In genomic region chr2:127810637-127811396, GRCh38 we compare ENCODE assay signal across 8 cellular contexts. TPM values are rescaled to one million over a fixed set of nuclear protein-coding genes. Genes with fewer than 3 reads are reported as not detected.
DNase-seq lines count a peak whose midpoint lies in the region; ATAC-seq and TF ChIP-seq lines count a peak whose summit lies in the region.

WDR33 (minus strand) TSS chr2:127811171; CDS start chr2:127770981, 40,190 bp downstream.

- no peak for TF ChIP-seq CTCF in AG09319 (IDR thresholded peaks at IDR 0.05; ENCODE audit: low read depth, low read length)
- TF ChIP-seq CTCF in activated B cell treated with CpG ODN at 0.5 μM for 24 hours (IDR thresholded peaks at IDR 0.05) = no peak

- peak; percentile 95 for TF ChIP-seq POLR2A in GM18951 (IDR thresholded peaks at IDR 0.05; ENCODE audit: extremely low read depth, insufficient read depth, insufficient read length)

- H3K4me3 Mint-ChIP-seq in activated B cell treated with CpG ODN at 0.5 μM for 24 hours = peak within 1 kb of the TSS; percentile 89

- peak within 1 kb of the TSS; percentile 75 for H3K27ac ChIP-seq in caudate nucleus (ENCODE audit: low read depth, low read length)

- DNase-seq in AG09319 (ENCODE audit: extremely low read depth, low read depth) (peak; percentile 41), NCI-H345 (lab: John Stamatoyannopoulos, UW) (peak; percentile 96), activated B cell treated with CpG ODN at 0.5 μM for 24 hours (peak; percentile 88), caudate nucleus (lab: John Stamatoyannopoulos, UW) (peak in 60 of 61 donors; percentile 14 to 92 (median 80)), islet precursor cell (peak; percentile 97)
- DNase-seq in stimulated activated CD4-positive, alpha-beta T cell treated with anti-CD3 and anti-CD28 coated beads, Interleukin-15, amount 100 ng/mL, for 1 hour (ENCODE audit: low read depth in 1 of 2, low spot score in 1 of 2) = peak; percentile 88

- POLR2A ChIA-PET in activated B cell treated with CpG ODN at 0.5 μM for 24 hours (lab: Charles Lee) = interaction anchor here (0.6 to 2.7 kb wide), 11 partner anchors 10 to 468 kb away, joined by 3 to 21 read pairs (median 3); partner anchors contain the start of genes POLR2D and SFT2D3

- intact Hi-C loops in activated B cell treated with CpG ODN at 0.5 μM for 24 hours (cut with micrococcal nuclease) = loop anchor here (1.0 to 10.0 kb wide), 9 partner anchors 13 to 422 kb away; partner anchors contain the start of genes IWS1, POLR2D and SAP130

- peaks cover 56% of the 10 kb centered on the region for H3K4me1 Mint-ChIP-seq in activated B cell treated with CpG ODN at 0.5 μM for 24 hours

- H3K27me3 Mint-ChIP-seq in activated B cell treated with CpG ODN at 0.5 μM for 24 hours = no peaks in the 10 kb centered on the region

- peaks cover 28% of the 10 kb centered on the region for H3K36me3 Mint-ChIP-seq in activated B cell treated with CpG ODN at 0.5 μM for 24 hours (ENCODE audit: low read depth)

- ATAC-seq in HG03196 (IDR thresholded peaks at IDR 0.05; ENCODE audit: unreplicated experiment) = peak; percentile 96
- ATAC-seq in activated B cell treated with CpG ODN at 0.5 μM for 24 hours (ENCODE audit: low read depth) = peak; percentile 96

- H3K27ac Mint-ChIP-seq in activated B cell treated with CpG ODN at 0.5 μM for 24 hours = peak within 1 kb of the TSS; percentile 99

- in situ Hi-C loops in GM18951 (cut with MboI; ENCODE audit: low sequenced_read_pairs, unreplicated experiment) = no loop called here

- CTCF ChIA-PET in activated B cell treated with CpG ODN at 0.5 μM for 24 hours (lab: Charles Lee) = interaction anchor here (0.9 to 2.3 kb wide), 4 partner anchors 19 to 219 kb away, joined by 3 to 10 read pairs (median 4); no protein-coding TSS in a partner anchor

- no peaks in the 10 kb centered on the region for H3K9me3 Mint-ChIP-seq in activated B cell treated with CpG ODN at 0.5 μM for 24 hours

RNA-seq across cellular contexts. Expression of gene WDR33, which starts in this region (rescaled TPM):
- total RNA-seq in activated B cell treated with CpG ODN at 0.5 μM for 24 hours = 83.0 and 93.0 TPM in 2 replicates

Comparison
In these comparisons a context has a peak if more than half of its experiments do, and no peak if none do; other contexts are left out.
1. Peak in every context shown above with its lines: DNase-seq, ATAC-seq and H3K27ac ChIP-seq.
2. DNase-seq: peak in every context shown above with its lines; median percentile 97 in islet precursor cell; 96 in NCI-H345; 88 in activated B cell treated with CpG ODN at 0.5 μM for 24 hours; 88 in stimulated activated CD4-positive, alpha-beta T cell treated with anti-CD3 and anti-CD28 coated beads, Interleukin-15, amount 100 ng/mL, for 1 hour; 80 in caudate nucleus; 41 in AG09319.